ENCODE assay signal across 8 cellular contexts in genomic region chr2:158457092-158457825, GRCh38. TPM values are rescaled to one million over a fixed set of nuclear protein-coding genes. Genes with fewer than 3 reads are reported as not detected.
DNase-seq lines count a peak whose midpoint lies in the region; ATAC-seq lines count a peak whose summit lies in the region.

No MANE protein-coding gene starts in this region.

- ATAC-seq in GM18508 (IDR thresholded peaks at IDR 0.05; ENCODE audit: insufficient read depth, unreplicated experiment) (peak; percentile 19), HG03045 (IDR thresholded peaks at IDR 0.05; ENCODE audit: unreplicated experiment) (peak; percentile 37)

- H4K91ac ChIP-seq in mesenchymal stem cell (ENCODE audit: low read length): peak overlapping the region; percentile 85

- POLR2A ChIA-PET in activated CD4-positive, alpha-beta memory T cell treated with anti-CD3 and anti-CD28 coated beads for 36 hours (lab: Charles Lee): interaction anchor here (1.3 kb wide), 1 partner anchor 10 kb away, joined by 3 read pairs; no protein-coding TSS in a partner anchor

- H3K4me1 ChIP-seq in effector memory CD4-positive, alpha-beta T cell (ENCODE audit: control insufficient read depth, insufficient read depth, low read length, poor library complexity, severe bottlenecking): peaks cover 15% of the 10 kb centered on the region
- peaks cover 2% of the 10 kb centered on the region for H3K4me1 ChIP-seq in mesenchymal stem cell (ENCODE audit: control insufficient read depth, insufficient read depth, low read depth, low read length)

- H3K14ac ChIP-seq in mesenchymal stem cell (ENCODE audit: low read length in 2 of 2): peak overlapping the region in 1 of 2 experiments; percentile 76

- CTCF ChIA-PET in activated CD4-positive, alpha-beta memory T cell treated with anti-CD3 and anti-CD28 coated beads for 36 hours (lab: Charles Lee): interaction anchor here (1.0 to 3.9 kb wide), 8 partner anchors 9 to 947 kb away, joined by 3 to 19 read pairs (median 4); no protein-coding TSS in a partner anchor

- H3K9me3 ChIP-seq in effector memory CD4-positive, alpha-beta T cell (ENCODE audit: control insufficient read depth, low read length): no peaks in the 10 kb centered on the region
- H3K9me3 ChIP-seq in mesenchymal stem cell (ENCODE audit: control insufficient read depth, low read length): no peaks in the 10 kb centered on the region

- peak overlapping the region; percentile 93 for H3K4me3 Mint-ChIP-seq in activated CD4-positive, alpha-beta memory T cell treated with anti-CD3 and anti-CD28 coated beads for 36 hours

- peak overlapping the region; percentile 30 for H4K8ac ChIP-seq in mesenchymal stem cell (ENCODE audit: low read length)

- peak overlapping the region; percentile 77 for H3K27ac ChIP-seq in effector memory CD4-positive, alpha-beta T cell (ENCODE audit: insufficient read depth, low read length, poor library complexity, severe bottlenecking)
- H3K27ac ChIP-seq in mesenchymal stem cell (ENCODE audit: low read length, poor library complexity, severe bottlenecking): peak overlapping the region; percentile 87

- no peaks in the 10 kb centered on the region for H3K36me3 Mint-ChIP-seq in activated CD4-positive, alpha-beta memory T cell treated with anti-CD3 and anti-CD28 coated beads for 36 hours

- peak overlapping the region; percentile 85 for H3K9ac ChIP-seq in mesenchymal stem cell (ENCODE audit: low read length)

- peak overlapping the region; percentile 61 for H2BK120ac ChIP-seq in mesenchymal stem cell (ENCODE audit: low read depth, low read length)

- H3K4me3 ChIP-seq in effector memory CD4-positive, alpha-beta T cell (ENCODE audit: insufficient read depth, low read depth, low read length, poor library complexity, severe bottlenecking): peak overlapping the region; percentile 96
- H3K4me3 ChIP-seq in mesenchymal stem cell (ENCODE audit: insufficient read depth in 1 of 2, low read depth in 1 of 2, low read length in 2 of 2): peak overlapping the region; percentile 88 to 91

- H3K79me1 ChIP-seq in mesenchymal stem cell (replicated peaks; ENCODE audit: low read length, poor library complexity, severe bottlenecking): peaks cover 9% of the 10 kb centered on the region

- H3K27me3 ChIP-seq in effector memory CD4-positive, alpha-beta T cell (replicated peaks; ENCODE audit: control insufficient read depth, insufficient read depth, low read length, poor library complexity, severe bottlenecking): no peaks in the 10 kb centered on the region
- no peaks in the 10 kb centered on the region for H3K27me3 ChIP-seq in mesenchymal stem cell (ENCODE audit: control insufficient read depth in 1 of 2, insufficient read depth in 1 of 2, low read length in 2 of 2)

- H3K4me1 Mint-ChIP-seq in activated CD4-positive, alpha-beta memory T cell treated with anti-CD3 and anti-CD28 coated beads for 36 hours (ENCODE audit: low read depth): peaks cover 29% of the 10 kb centered on the region

- peak overlapping the region; percentile 79 for H3K4me2 ChIP-seq in mesenchymal stem cell (ENCODE audit: low read length, poor library complexity, severe bottlenecking)

- peak overlapping the region in 1 of 2 experiments; percentile 82 for H3K4ac ChIP-seq in mesenchymal stem cell (ENCODE audit: low read depth in 1 of 2, low read length in 2 of 2)

- under 1% methylated on average over 66 of the region's 84 CpGs for WGBS in mesenchymal stem cell

- peak overlapping the region; percentile 72 for H3K27ac Mint-ChIP-seq in activated CD4-positive, alpha-beta memory T cell treated with anti-CD3 and anti-CD28 coated beads for 36 hours

- H3K36me3 ChIP-seq in effector memory CD4-positive, alpha-beta T cell (ENCODE audit: control insufficient read depth, insufficient read depth, low read length): no peaks in the 10 kb centered on the region
- no peaks in the 10 kb centered on the region for H3K36me3 ChIP-seq in mesenchymal stem cell (ENCODE audit: control insufficient read depth in 1 of 2, insufficient read depth in 2 of 2, low read depth in 1 of 2, low read length in 2 of 2)

- H2BK12ac ChIP-seq in mesenchymal stem cell (ENCODE audit: low read length in 2 of 2): peak overlapping the region; percentile 87 to 89

- no peak overlapping the region for H2AK5ac ChIP-seq in mesenchymal stem cell (ENCODE audit: low read length, severe bottlenecking)

- peak overlapping the region; percentile 87 for H2AFZ ChIP-seq in mesenchymal stem cell (ENCODE audit: low read depth, low read length)

- H3K23ac ChIP-seq in mesenchymal stem cell (ENCODE audit: low read length in 2 of 2): peak overlapping the region in 1 of 2 experiments; percentile 70

- H3K18ac ChIP-seq in mesenchymal stem cell (ENCODE audit: low read depth in 1 of 2, low read length in 2 of 2): peak overlapping the region; percentile 90 to 98

- no peaks in the 10 kb centered on the region for H3K27me3 Mint-ChIP-seq in activated CD4-positive, alpha-beta memory T cell treated with anti-CD3 and anti-CD28 coated beads for 36 hours

- H2BK15ac ChIP-seq in mesenchymal stem cell (ENCODE audit: low read depth, poor library complexity, severe bottlenecking): peak overlapping the region; percentile 39

- H3K9me3 Mint-ChIP-seq in activated CD4-positive, alpha-beta memory T cell treated with anti-CD3 and anti-CD28 coated beads for 36 hours: no peaks in the 10 kb centered on the region

- DNase-seq in A172 (ENCODE audit: low spot score) (peak; percentile 33), NCI-H345 (lab: John Stamatoyannopoulos, UW) (peak; percentile 60), mesenchymal stem cell (peak; percentile 80)
- DNase-seq in activated CD4-positive, alpha-beta memory T cell treated with anti-CD3 and anti-CD28 coated beads for 36 hours: peak; percentile 67
- peak; percentile 31 to 40 (median 36) for DNase-seq in effector memory CD4-positive, alpha-beta T cell
- DNase-seq in stimulated activated CD8-positive, alpha-beta memory T cell treated with anti-CD3 and anti-CD28 coated beads, Interleukin-12 subunit alpha, Interleukin-12 subunit beta, amount 100 ng/mL, for 24 hours (ENCODE audit: extremely low read depth): peak; percentile 17

- intact Hi-C loops in activated CD4-positive, alpha-beta memory T cell treated with anti-CD3 and anti-CD28 coated beads for 36 hours (cut with micrococcal nuclease): loop anchor here (2.0 to 10.0 kb wide), 5 partner anchors 50 to 972 kb away; partner anchors contain the start of gene ACVR1C

- H2BK5ac ChIP-seq in mesenchymal stem cell (ENCODE audit: low read depth, low read length, poor library complexity, severe bottlenecking): peak overlapping the region; percentile 85

RNA-seq across cellular contexts. Expression of gene PKP4, which starts 0.5 kb away (rescaled TPM):
- total RNA-seq in A172 (2014; rRNA removed; shearing (Covaris generic)): 39.6 and 52.6 TPM in 2 replicates
- 10 to 100 TPM; 41.4 to 43.1 TPM for total RNA-seq in activated CD4-positive, alpha-beta memory T cell treated with anti-CD3 and anti-CD28 coated beads for 36 hours
- polyA plus RNA-seq in mesenchymal stem cell (2013, experiment 1 of 2): 15.1 TPM
- polyA plus RNA-seq in mesenchymal stem cell (2013, experiment 2 of 2): 14.4 TPM

RNA-seq across cellular contexts. Expression of gene CCDC148, which starts 0.7 kb away (rescaled TPM):
- total RNA-seq in A172 (2014; rRNA removed; shearing (Covaris generic)): 0.65 and 0.90 TPM in 2 replicates
- under 1 TPM in 1 of 2 experiments, not detected in 1; 0.29 TPM for total RNA-seq in activated CD4-positive, alpha-beta memory T cell treated with anti-CD3 and anti-CD28 coated beads for 36 hours
- polyA plus RNA-seq in mesenchymal stem cell (2013, experiment 1 of 2): 0.21 TPM
- polyA plus RNA-seq in mesenchymal stem cell (2013, experiment 2 of 2): 0.10 TPM

Comparison
In these comparisons a context has a peak if more than half of its experiments do, and no peak if none do; other contexts are left out.
1. Peak in every context shown above with its lines: DNase-seq, ATAC-seq, H3K4me3 ChIP-seq and H3K27ac ChIP-seq.
2. DNase-seq: peak in every context shown above with its lines; median percentile 80 in mesenchymal stem cell; 67 in activated CD4-positive, alpha-beta memory T cell treated with anti-CD3 and anti-CD28 coated beads for 36 hours; 60 in NCI-H345; 36 in effector memory CD4-positive, alpha-beta T cell; 33 in A172; 17 in stimulated activated CD8-positive, alpha-beta memory T cell treated with anti-CD3 and anti-CD28 coated beads, Interleukin-12 subunit alpha, Interleukin-12 subunit beta, amount 100 ng/mL, for 24 hours.